8 cellular contexts compared by ENCODE assay signal in the genomic region with DNA sequence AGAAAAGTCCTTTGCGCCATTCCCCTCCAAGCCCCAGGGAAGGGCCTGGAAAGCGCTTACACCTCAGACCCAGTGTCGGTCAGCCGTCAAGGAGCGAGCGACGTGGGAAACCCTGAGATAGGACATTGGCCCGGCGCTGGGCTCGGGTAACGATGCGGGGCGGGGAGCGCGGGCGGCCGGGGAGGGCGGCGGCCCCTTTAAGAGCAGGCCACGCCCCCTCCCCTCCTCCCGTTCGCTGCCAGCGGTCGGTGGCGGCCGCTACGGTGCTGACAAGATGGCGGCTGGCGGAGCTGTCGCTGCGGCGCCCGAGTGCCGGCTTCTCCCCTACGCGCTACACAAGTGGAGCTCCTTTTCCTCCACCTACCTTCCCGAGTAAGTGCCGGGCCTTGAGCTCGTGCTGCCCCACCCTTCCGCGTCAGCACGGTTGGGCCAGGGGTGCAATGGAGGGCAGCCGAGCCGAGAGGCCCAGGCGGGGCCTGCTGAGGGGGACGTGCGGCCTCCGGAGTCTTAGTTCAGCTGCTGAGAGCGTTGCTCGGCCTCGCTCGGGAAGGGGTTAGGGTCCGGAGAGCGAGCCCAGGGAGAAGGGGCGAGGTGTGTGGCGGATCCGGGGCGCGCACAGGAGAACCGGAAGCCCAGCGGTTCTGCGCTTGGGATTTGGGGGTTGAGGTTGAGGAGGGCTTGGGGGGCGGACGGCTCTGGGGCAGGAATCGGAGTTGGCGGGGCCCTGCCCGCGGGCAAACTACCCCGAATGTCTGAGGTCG. TPM values are rescaled to one million over a fixed set of nuclear protein-coding genes. Genes with fewer than 3 reads are reported as not detected.
A peak's percentile ranks its signal among the peaks of the same experiment; 100 is the strongest.
DNase-seq lines count a peak whose midpoint lies in the region; ATAC-seq, FAIRE-seq and TF ChIP-seq lines count a peak whose summit lies in the region.

Gene MKLN1 (plus strand): TSS at position 251 of the 761 bp plus-strand sequence. CDS start 24 bp downstream, at position 275.

- H3K9ac ChIP-seq in HUES6 (ENCODE audit: low read length) (peak within 1 kb of the TSS; percentile 100), mucosa of rectum (ENCODE audit: low read depth in 1 of 2, low read length in 2 of 2) (peak within 1 kb of the TSS; percentile 92 to 98)

- intact Hi-C loops in OCI-LY7 (cut with micrococcal nuclease; ENCODE audit: unreplicated experiment): loop anchor here (2.0 to 5.0 kb wide), 2 partner anchors 221 to 416 kb away; no protein-coding TSS in a partner anchor

- peaks cover 29% of the 10 kb centered on the region for H3K4me1 ChIP-seq in HUES6 (ENCODE audit: control insufficient read depth, insufficient read depth, low read length)
- peaks cover 30% of the 10 kb centered on the region for H3K4me1 ChIP-seq in OCI-LY7 (ENCODE audit: insufficient read depth, low read length, poor library complexity, severe bottlenecking)
- H3K4me1 ChIP-seq in mucosa of rectum (ENCODE audit: control insufficient read depth in 2 of 2, insufficient read depth in 2 of 2, low read length in 2 of 2): peaks cover 8 to 25% of the 10 kb centered on the region in 2 donors

- peaks cover 9% of the 10 kb centered on the region for H4K20me1 ChIP-seq in OCI-LY7 (ENCODE audit: insufficient read depth, low read length)

- H3K27ac ChIP-seq in HUES6 (ENCODE audit: low read depth, low read length) (peak within 1 kb of the TSS; percentile 100), OCI-LY7 (ENCODE audit: low read depth, low read length, poor library complexity, severe bottlenecking) (peak within 1 kb of the TSS; percentile 72), epithelial cell of prostate (peak within 1 kb of the TSS; percentile 89), mucosa of rectum (ENCODE audit: low read depth in 2 of 2, low read length in 2 of 2) (peak within 1 kb of the TSS; percentile 94 to 97)

- peaks cover 51% of the 10 kb centered on the region for H3K79me2 ChIP-seq in OCI-LY7 (ENCODE audit: insufficient read depth, low read depth, low read length)

- peak; percentile 84 for DNase-seq in D721Med (ENCODE audit: insufficient read length, low spot score)
- DNase-seq in OCI-LY7 (ENCODE audit: low spot score): peak; percentile 86
- peak; percentile 83 for DNase-seq in activated T-cell treated with anti-CD3 and anti-CD28 coated beads for 4 hours
- peak; percentile 18 for DNase-seq in epithelial cell of prostate (ENCODE audit: low read depth, low spot score)
- peak; percentile 75 to 79 for DNase-seq in stimulated activated CD8-positive, alpha-beta memory T cell treated with anti-CD3 and anti-CD28 coated beads, Interleukin-4, amount 100 ng/mL, for 4 hours (ENCODE audit: low read depth in 2 of 2, low spot score in 1 of 2)

- peak within 1 kb of the TSS; percentile 68 for H2AFZ ChIP-seq in OCI-LY7 (ENCODE audit: low read length)

- POLR2A ChIA-PET in OCI-LY7 (lab: Charles Lee): interaction anchor here (0.6 to 2.3 kb wide), 6 partner anchors 9 to 1749 kb away, joined by 3 to 8 read pairs (median 4); no protein-coding TSS in a partner anchor

- peak within 1 kb of the TSS; percentile 95 for H3K4me2 ChIP-seq in OCI-LY7 (ENCODE audit: low read length)

- BruUV-seq in OCI-LY7 (replicated peaks; lab: Mats Ljungman, UMichigan): no TSS peak

- CTCF ChIA-PET in OCI-LY7 (lab: Charles Lee; ENCODE audit: unreplicated experiment): interaction anchor here (1.5 kb wide), 1 partner anchor 271 kb away, joined by 3 read pairs; no protein-coding TSS in a partner anchor

- no peak for FAIRE-seq in D721Med (lab: Jason Lieb, UNC)

- H3K4me3 ChIP-seq in HUES6 (ENCODE audit: low read depth, low read length) (peak within 1 kb of the TSS; percentile 99), OCI-LY7 (ENCODE audit: low read depth, low read length, poor library complexity, severe bottlenecking) (peak within 1 kb of the TSS; percentile 99), mucosa of rectum (ENCODE audit: low read length in 2 of 2) (peak within 1 kb of the TSS; percentile 92 to 96)

- ATAC-seq in GM21423 (IDR thresholded peaks at IDR 0.05; ENCODE audit: unreplicated experiment): peak; percentile 82

- H3K27me3 ChIP-seq in HUES6 (ENCODE audit: control insufficient read depth, insufficient read depth, low read length) (no peaks in the 10 kb centered on the region), mucosa of rectum (ENCODE audit: control insufficient read depth in 2 of 2, insufficient read depth in 2 of 2, low read length in 2 of 2) (no peaks in the 10 kb centered on the region)

- H3K9me3 ChIP-seq in HUES6 (ENCODE audit: control insufficient read depth, insufficient read depth, low read depth, low read length) (no peaks in the 10 kb centered on the region), OCI-LY7 (ENCODE audit: low read length) (no peaks in the 10 kb centered on the region), mucosa of rectum (ENCODE audit: control insufficient read depth in 2 of 2, low read length in 2 of 2) (no peaks in the 10 kb centered on the region)

- H3K9me2 ChIP-seq in OCI-LY7 (ENCODE audit: insufficient read depth, low read length): no peaks in the 10 kb centered on the region

- no peak for TF ChIP-seq CTCF in D721Med (IDR thresholded peaks at IDR 0.05; ENCODE audit: insufficient read depth, missing control alignments)
- no peak for TF ChIP-seq CTCF in OCI-LY7 (conservative IDR thresholded peaks at IDR 0.05; ENCODE audit: low read length)

- H3K36me3 ChIP-seq in HUES6 (ENCODE audit: control insufficient read depth, insufficient read depth, low read length) (peaks cover 5% of the 10 kb centered on the region), OCI-LY7 (ENCODE audit: insufficient read depth, low read length) (peaks cover under 1% of the 10 kb centered on the region), mucosa of rectum (ENCODE audit: control insufficient read depth in 2 of 2, insufficient read depth in 2 of 2, low read length in 2 of 2) (no peaks in the 10 kb centered on the region)

RNA-seq across cellular contexts. Expression of gene MKLN1, which starts in this region (rescaled TPM):
- total RNA-seq in OCI-LY7 (2014; rRNA removed; shearing (Covaris generic)): 10.8 and 12.1 TPM in 2 replicates
- total RNA-seq in OCI-LY7 (2022): 54.4 and 56.6 TPM in 2 replicates

Comparison
In these comparisons a context has a peak if more than half of its experiments do, and no peak if none do; other contexts are left out.
1. Peak in every context shown above with its lines: DNase-seq, ATAC-seq, H3K4me3 ChIP-seq and H3K27ac ChIP-seq.
2. DNase-seq: peak in every context shown above with its lines; median percentile 86 in OCI-LY7; 84 in D721Med; 83 in activated T-cell treated with anti-CD3 and anti-CD28 coated beads for 4 hours; 77 in stimulated activated CD8-positive, alpha-beta memory T cell treated with anti-CD3 and anti-CD28 coated beads, Interleukin-4, amount 100 ng/mL, for 4 hours; 18 in epithelial cell of prostate.